Comparison of ENCODE assay signal across 12 cellular contexts in the genomic region with DNA sequence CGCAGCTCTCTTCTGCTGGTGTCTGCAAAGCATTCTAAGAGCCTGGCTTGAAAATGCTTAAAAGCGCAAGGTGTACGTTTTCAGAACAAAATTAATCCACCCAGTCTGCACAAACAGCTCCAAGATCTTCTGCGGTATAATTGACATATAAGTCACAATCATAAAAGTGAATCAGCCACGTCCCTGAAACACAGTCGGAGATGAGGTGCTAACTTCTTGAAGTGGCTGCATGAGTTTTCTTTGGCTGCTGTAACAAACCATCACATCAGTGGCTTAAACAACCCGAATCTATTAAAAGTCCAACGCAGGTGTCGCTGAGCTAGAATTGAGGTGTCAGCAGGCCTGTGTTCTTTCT. TPM values are rescaled to one million over a fixed set of nuclear protein-coding genes. Genes with fewer than 3 reads are reported as not detected.
DNase-seq lines count a peak whose midpoint lies in the region; ATAC-seq and TF ChIP-seq lines count a peak whose summit lies in the region.
"Had no signal": no experiment of that assay in that cellular context is flagged by ENCODE, and none has a peak within 500 bp of the region (broad histone marks: within the 10 kb centered on the region; RNA-seq: fewer than 3 reads in every experiment).

No MANE protein-coding gene starts in this region.

- peak overlapping the region in 1 of 2 experiments; percentile 41; a peak in 2 of 4 replicates for H3K4me3 ChIP-seq in DND-41 (ENCODE audit: low read depth in 1 of 2, low read length in 2 of 2)
- H3K4me3 ChIP-seq in neural progenitor cell = no peak overlapping the region
- H3K4me3 ChIP-seq in transverse colon = no peak overlapping the region
- no peak overlapping the region for H3K4me3 ChIP-seq in lower leg skin (ENCODE audit: low read depth, poor library complexity, severe bottlenecking)
- H3K4me3 ChIP-seq: upper lobe of left lung had no signal

- peaks cover 18% of the 10 kb centered on the region for H3K36me3 Mint-ChIP-seq in T-helper 2 cell treated with Interferon-gamma antibody and Interleukin-4, amounts not matched to agents 5 μg/mL and 100 μg/mL, for 36 hours (ENCODE audit: low read depth)
- H3K36me3 Mint-ChIP-seq in activated T-helper 17 cell treated with anti-CD3 and anti-CD28 coated beads, Interleukin-2, amount 50 U/mL, for 72 hours (ENCODE audit: low read depth) = no peaks in the 10 kb centered on the region
- H3K36me3 Mint-ChIP-seq in neural progenitor cell = peaks cover 5% of the 10 kb centered on the region
- H3K36me3 Mint-ChIP-seq: brain had no signal

- no peaks in the 10 kb centered on the region for H3K9me3 ChIP-seq in DND-41 (ENCODE audit: insufficient read depth, low read length, severe bottlenecking)
- H3K9me3 ChIP-seq in neural progenitor cell (ENCODE audit: low read depth) = no peaks in the 10 kb centered on the region
- H3K9me3 ChIP-seq in transverse colon = no peaks in the 10 kb centered on the region
- H3K9me3 ChIP-seq: upper lobe of left lung had no signal

- H4K20me1 ChIP-seq in DND-41 (ENCODE audit: insufficient read depth, low read length) (no peaks in the 10 kb centered on the region), neural progenitor cell (ENCODE audit: low read depth) (no peaks in the 10 kb centered on the region)

- in situ Hi-C loops in transverse colon (cut with MboI; ENCODE audit: low pct_ligation_motif_present in 1 of 4, low pct_unique_long_range_greater_than_20kb in 1 of 4, low sequenced_read_pairs in 3 of 4) = no loop called here

- no peaks in the 10 kb centered on the region for H3K27me3 ChIP-seq in DND-41 (ENCODE audit: insufficient read depth, low read length, poor library complexity)
- H3K27me3 ChIP-seq in neural progenitor cell = no peaks in the 10 kb centered on the region
- no peaks in the 10 kb centered on the region for H3K27me3 ChIP-seq in transverse colon
- H3K27me3 ChIP-seq: upper lobe of left lung had no signal

- H3K4me1 Mint-ChIP-seq in T-helper 2 cell treated with Interferon-gamma antibody and Interleukin-4, amounts not matched to agents 5 μg/mL and 100 μg/mL, for 36 hours (ENCODE audit: low read depth) = peaks cover 55% of the 10 kb centered on the region
- H3K4me1 Mint-ChIP-seq in activated T-helper 17 cell treated with anti-CD3 and anti-CD28 coated beads, Interleukin-2, amount 50 U/mL, for 72 hours = peaks cover 62% of the 10 kb centered on the region
- peaks cover 8% of the 10 kb centered on the region for H3K4me1 Mint-ChIP-seq in neural progenitor cell
- H3K4me1 Mint-ChIP-seq: brain had no signal

- peaks cover 8% of the 10 kb centered on the region for H3K79me2 ChIP-seq in DND-41 (ENCODE audit: insufficient read depth, low read length)
- no peaks in the 10 kb centered on the region for H3K79me2 ChIP-seq in neural progenitor cell (ENCODE audit: low read depth)

- TF ChIP-seq EP300 in transverse colon (IDR thresholded peaks at IDR 0.05; ENCODE audit: low read depth) = no peak

- peak overlapping the region; percentile 83 for H3K4me3 Mint-ChIP-seq in T-helper 2 cell treated with Interferon-gamma antibody and Interleukin-4, amounts not matched to agents 5 μg/mL and 100 μg/mL, for 36 hours
- peak overlapping the region; percentile 76 for H3K4me3 Mint-ChIP-seq in activated T-helper 17 cell treated with anti-CD3 and anti-CD28 coated beads, Interleukin-2, amount 50 U/mL, for 72 hours
- no peak overlapping the region for H3K4me3 Mint-ChIP-seq in neural progenitor cell
- H3K4me3 Mint-ChIP-seq: brain; dendritic cell treated with granulocyte-macrophage colony-stimulating factor and Interleukin-4, amounts not matched to agents 40 ng/mL and 50 ng/mL, for 4 days had no signal

- peaks cover 78% of the 10 kb centered on the region for H3K4me1 ChIP-seq in DND-41 (ENCODE audit: insufficient read depth, low read length)
- peaks cover 4% of the 10 kb centered on the region for H3K4me1 ChIP-seq in neural progenitor cell
- H3K4me1 ChIP-seq in transverse colon = no peaks in the 10 kb centered on the region

- peaks cover 8% of the 10 kb centered on the region for H3K9me3 Mint-ChIP-seq in T-helper 2 cell treated with Interferon-gamma antibody and Interleukin-4, amounts not matched to agents 5 μg/mL and 100 μg/mL, for 36 hours
- peaks cover 4% of the 10 kb centered on the region for H3K9me3 Mint-ChIP-seq in activated T-helper 17 cell treated with anti-CD3 and anti-CD28 coated beads, Interleukin-2, amount 50 U/mL, for 72 hours
- peaks cover 18% of the 10 kb centered on the region for H3K9me3 Mint-ChIP-seq in neural progenitor cell
- H3K9me3 Mint-ChIP-seq: brain; dendritic cell treated with granulocyte-macrophage colony-stimulating factor and Interleukin-4, amounts not matched to agents 40 ng/mL and 50 ng/mL, for 4 days had no signal

- intact Hi-C loops in transverse colon (cut with DNase I; ENCODE audit: low total_unique reads) (no loop called here), lower leg skin (cut with DNase I; ENCODE audit: low total_unique reads) (no loop called here)

- peak overlapping the region; percentile 94 for H3K27ac ChIP-seq in DND-41 (ENCODE audit: low read length)
- no peak overlapping the region for H3K27ac ChIP-seq in neural progenitor cell
- H3K27ac ChIP-seq in transverse colon = no peak overlapping the region

- ATAC-seq in DND-41 (ENCODE audit: insufficient read depth, low read depth) (peak; percentile 43), HG03280 (IDR thresholded peaks at IDR 0.05; ENCODE audit: unreplicated experiment) (no peak)
- peak; percentile 76 for ATAC-seq in activated T-helper 17 cell treated with anti-CD3 and anti-CD28 coated beads, Interleukin-2, amount 50 U/mL, for 72 hours (replicated peaks)

- no peak for DNase-seq in T-helper 2 cell treated with Interferon-gamma antibody and Interleukin-4, amounts not matched to agents 5 μg/mL and 100 μg/mL, for 36 hours (ENCODE audit: low spot score)
- DNase-seq in T-helper 2 cell (no peak), DND-41 (no peak), neural progenitor cell (ENCODE audit: low spot score) (no peak), transverse colon (no peak), lower leg skin (ENCODE audit: low spot score in 2 of 2) (no peak)
- DNase-seq: GF-D8 had no signal

- H2AFZ ChIP-seq in DND-41 (ENCODE audit: low read depth, low read length) = no peak overlapping the region
- H2AFZ ChIP-seq in neural progenitor cell (replicated peaks) = no peak overlapping the region

- H3K9ac ChIP-seq in DND-41 (ENCODE audit: low read depth, low read length) (peak overlapping the region; percentile 61), neural progenitor cell (no peak overlapping the region)

- H3K4me2 ChIP-seq in DND-41 (ENCODE audit: insufficient read depth, low read length) (peak overlapping the region; percentile 59), neural progenitor cell (no peak overlapping the region)

- peaks cover 2% of the 10 kb centered on the region for H3F3A ChIP-seq in neural progenitor cell (ENCODE audit: low read depth)

- peak overlapping the region; percentile 95 for H3K27ac Mint-ChIP-seq in T-helper 2 cell treated with Interferon-gamma antibody and Interleukin-4, amounts not matched to agents 5 μg/mL and 100 μg/mL, for 36 hours
- H3K27ac Mint-ChIP-seq in activated T-helper 17 cell treated with anti-CD3 and anti-CD28 coated beads, Interleukin-2, amount 50 U/mL, for 72 hours = peak overlapping the region; percentile 83
- peak overlapping the region; percentile 91 for H3K27ac Mint-ChIP-seq in neural progenitor cell
- H3K27ac Mint-ChIP-seq: dendritic cell treated with granulocyte-macrophage colony-stimulating factor and Interleukin-4, amounts not matched to agents 40 ng/mL and 50 ng/mL, for 4 days had no signal

- no peaks in the 10 kb centered on the region for H3K27me3 Mint-ChIP-seq in T-helper 2 cell treated with Interferon-gamma antibody and Interleukin-4, amounts not matched to agents 5 μg/mL and 100 μg/mL, for 36 hours (ENCODE audit: low read depth)
- no peaks in the 10 kb centered on the region for H3K27me3 Mint-ChIP-seq in activated T-helper 17 cell treated with anti-CD3 and anti-CD28 coated beads, Interleukin-2, amount 50 U/mL, for 72 hours
- peaks cover 5% of the 10 kb centered on the region for H3K27me3 Mint-ChIP-seq in neural progenitor cell (ENCODE audit: insufficient read depth, low read depth)

- WGBS in transverse colon (ENCODE audit: low coverage in 1 of 2), 2 donors = 48 to 62% methylated on average over 5 to 9 of the region's 9 CpGs
- 65 to 66% methylated on average over 9 of the region's 9 CpGs for WGBS in lower leg skin, 2 donors

- H3K36me3 ChIP-seq in DND-41 (ENCODE audit: insufficient read depth, low read length) (no peaks in the 10 kb centered on the region), neural progenitor cell (no peaks in the 10 kb centered on the region), transverse colon (no peaks in the 10 kb centered on the region)
- H3K36me3 ChIP-seq: upper lobe of left lung had no signal

- no peak for TF ChIP-seq POLR2A in transverse colon (IDR thresholded peaks at IDR 0.05)
- no peak for TF ChIP-seq POLR2A in lower leg skin (IDR thresholded peaks at IDR 0.05)

- TF ChIP-seq CTCF in DND-41 (IDR thresholded peaks at IDR 0.05; ENCODE audit: borderline replicate concordance, extremely low read depth, low read length, poor library complexity, severe bottlenecking) = no peak
- TF ChIP-seq CTCF in neural progenitor cell (IDR thresholded peaks at IDR 0.05) = no peak
- TF ChIP-seq CTCF in transverse colon (IDR thresholded peaks at IDR 0.05) = no peak
- no peak for TF ChIP-seq CTCF in lower leg skin (IDR thresholded peaks at IDR 0.05)

RNA-seq across cellular contexts. Expression of a gene that starts 32.6 kb away (rescaled TPM):
- total RNA-seq in activated T-helper 17 cell treated with anti-CD3 and anti-CD28 coated beads, Interleukin-2, amount 50 U/mL, for 72 hours = 100 to 1,000 TPM in 1 of 2 donors, 10 to 100 TPM in 1; 43.4 to 118 TPM
- 87.6 and 96.6 TPM in 2 replicates for total RNA-seq in neural progenitor cell (ENCODE audit: low replicate concordance)
- total RNA-seq in transverse colon = 10 to 100 TPM in 1 of 4 donors, 1 to 10 TPM in 3; 3.8 to 11.9 (median 5.3) TPM
- 10 to 100 TPM; 20.5 to 62.7 (median 47.0) TPM for total RNA-seq in lower leg skin
